ENCODE assay signal across 2 cellular contexts in genomic region chr1:6623269-6623965, GRCh38.
TF ChIP-seq lines count a peak whose summit lies in the region.

No MANE protein-coding gene starts in this region.

TF ChIP-seq in liver, 16 proteins besides CTCF, POLR2A, EP300 and RAD21:
- TF ChIP-seq EGR1 (IDR thresholded peaks at IDR 0.05; ENCODE audit: low read depth in 2 of 2): no peak
- peak in 1 of 2 donors; percentile 20 for TF ChIP-seq HNF4A (conservative IDR thresholded peaks at IDR 0.05)

TF ChIP-seq in HepG2, 621 proteins besides CTCF, POLR2A, EP300 and RAD21:
- TF ChIP-seq PRPF4 (IDR thresholded peaks at IDR 0.05; ENCODE audit: low read depth, low read length, poor library complexity, severe bottlenecking) (no peak), KLF9 (CRISPR knock-in tag; IDR thresholded peaks at IDR 0.05; ENCODE audit: low read depth) (no peak), ZNF782 (CRISPR knock-in tag; IDR thresholded peaks at IDR 0.05; ENCODE audit: borderline replicate concordance) (no peak), ZBTB1 (CRISPR knock-in tag; IDR thresholded peaks at IDR 0.05; ENCODE audit: borderline replicate concordance) (no peak), CREB1 (IDR thresholded peaks at IDR 0.05) (no peak), CREB1 (CRISPR knock-in tag; IDR thresholded peaks at IDR 0.05) (no peak), GABPB1 (CRISPR knock-in tag; IDR thresholded peaks at IDR 0.05) (no peak), ADNP (CRISPR knock-in tag; IDR thresholded peaks at IDR 0.05) (no peak), RBAK (CRISPR knock-in tag; IDR thresholded peaks at IDR 0.05) (no peak), ZNF883 (CRISPR knock-in tag; IDR thresholded peaks at IDR 0.05; ENCODE audit: not compliant biosample characterization) (no peak), MIER3 (CRISPR knock-in tag; IDR thresholded peaks at IDR 0.05; ENCODE audit: borderline replicate concordance) (no peak), SIN3B (IDR thresholded peaks at IDR 0.05; ENCODE audit: low read length) (no peak), ZNF850 (CRISPR knock-in tag; conservative IDR thresholded peaks at IDR 0.05) (no peak), MTF1 (CRISPR knock-in tag; IDR thresholded peaks at IDR 0.05) (no peak)
- TF ChIP-seq, protein P1, sequence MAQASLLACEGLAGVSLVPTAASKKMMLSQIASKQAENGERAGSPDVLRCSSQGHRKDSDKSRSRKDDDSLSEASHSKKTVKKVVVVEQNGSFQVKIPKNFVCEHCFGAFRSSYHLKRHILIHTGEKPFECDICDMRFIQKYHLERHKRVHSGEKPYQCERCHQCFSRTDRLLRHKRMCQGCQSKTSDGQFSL (CRISPR knock-in tag; IDR thresholded peaks at IDR 0.05): no peak
- TF ChIP-seq, protein P2, sequence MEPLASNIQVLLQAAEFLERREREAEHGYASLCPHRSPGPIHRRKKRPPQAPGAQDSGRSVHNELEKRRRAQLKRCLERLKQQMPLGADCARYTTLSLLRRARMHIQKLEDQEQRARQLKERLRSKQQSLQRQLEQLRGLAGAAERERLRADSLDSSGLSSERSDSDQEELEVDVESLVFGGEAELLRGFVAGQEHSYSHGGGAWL (CRISPR knock-in tag; IDR thresholded peaks at IDR 0.05): no peak
- TF ChIP-seq, protein P3, sequence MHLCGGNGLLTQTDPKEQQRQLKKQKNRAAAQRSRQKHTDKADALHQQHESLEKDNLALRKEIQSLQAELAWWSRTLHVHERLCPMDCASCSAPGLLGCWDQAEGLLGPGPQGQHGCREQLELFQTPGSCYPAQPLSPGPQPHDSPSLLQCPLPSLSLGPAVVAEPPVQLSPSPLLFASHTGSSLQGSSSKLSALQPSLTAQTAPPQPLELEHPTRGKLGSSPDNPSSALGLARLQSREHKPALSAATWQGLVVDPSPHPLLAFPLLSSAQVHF (CRISPR knock-in tag; IDR thresholded peaks at IDR 0.05): no peak
